In the genomic region with DNA sequence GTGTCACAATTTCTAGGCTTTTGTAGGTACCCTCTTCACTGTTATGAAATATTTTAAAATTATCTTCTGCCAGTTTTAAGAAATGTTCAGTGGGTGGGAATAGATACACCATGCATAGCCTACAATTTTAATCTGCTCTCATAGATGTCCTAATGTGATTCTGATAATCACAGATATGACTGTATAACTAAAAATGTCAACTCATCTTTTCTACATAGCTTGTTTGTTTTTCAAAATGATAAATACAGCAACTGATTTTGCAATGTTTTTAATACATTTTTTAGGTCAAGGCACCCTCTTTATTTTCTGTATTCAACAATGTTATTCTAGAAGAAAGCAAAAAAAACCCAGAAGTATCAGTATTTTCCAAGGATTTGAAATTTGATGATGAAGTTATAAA, we compare ENCODE assay signal across 32 cellular contexts.
DNase-seq lines count a peak whose midpoint lies in the region; ATAC-seq, FAIRE-seq and TF ChIP-seq lines count a peak whose summit lies in the region.
"Had no signal": no experiment of that assay in that cellular context is flagged by ENCODE, and none has a peak within 500 bp of the region (broad histone marks: within the 10 kb centered on the region; RNA-seq: fewer than 3 reads in every experiment).

No MANE protein-coding gene starts in this region.

- TF ChIP-seq RAD21 in HepG2 (CRISPR knock-in tag; IDR thresholded peaks at IDR 0.05) (no peak), A549 (conservative IDR thresholded peaks at IDR 0.05 in 1 of 2, IDR thresholded peaks at IDR 0.05 in 1 of 2) (no peak), K562 (CRISPR knock-in tag; conservative IDR thresholded peaks at IDR 0.05 in 1 of 2, IDR thresholded peaks at IDR 0.05 in 1 of 2) (no peak)

- no peaks in the 10 kb centered on the region for H3K4me1 ChIP-seq in HepG2 (ENCODE audit: insufficient read depth, low read length)
- no peaks in the 10 kb centered on the region for H3K4me1 ChIP-seq in right lobe of liver
- H3K4me1 ChIP-seq in A549 = no peaks in the 10 kb centered on the region
- no peaks in the 10 kb centered on the region for H3K4me1 ChIP-seq in K562 (replicated peaks in 1 of 2; ENCODE audit: control insufficient read depth in 2 of 2, insufficient read depth in 2 of 2, low read length in 2 of 2)
- H3K4me1 ChIP-seq: BE2C; BLaER1; BLaER1 treated with 17β-estradiol and CSF1 and Interleukin-3, amounts not matched to agents 10 nM and 100 nM; Caco-2 had no signal

- ATAC-seq in HepG2 (no peak), right lobe of liver (no peak), A549 (no peak), K562 (no peak)
- ATAC-seq: CD8-positive, alpha-beta T cell had no signal

- H3K9me3 ChIP-seq in HepG2 (ENCODE audit: low read length) = no peaks in the 10 kb centered on the region
- no peaks in the 10 kb centered on the region for H3K9me3 ChIP-seq in right lobe of liver
- no peaks in the 10 kb centered on the region for H3K9me3 ChIP-seq in A549
- no peaks in the 10 kb centered on the region for H3K9me3 ChIP-seq in K562 (replicated peaks; ENCODE audit: control insufficient read depth, insufficient read depth, low read depth, low read length)
- H3K9me3 ChIP-seq: BE2C; BLaER1; BLaER1 treated with 17β-estradiol and CSF1 and Interleukin-3, amounts not matched to agents 10 nM and 100 nM; Caco-2 had no signal

- POLR2A ChIA-PET in HepG2 (lab: Yijun Ruan, JAX) = no interaction called here
- POLR2A ChIA-PET in A549 (lab: Yijun Ruan, JAX) = no interaction called here
- POLR2A ChIA-PET in K562 (lab: Yijun Ruan, JAX) = interaction anchor here (0.9 kb wide), 1 partner anchor 43 kb away, joined by 3 read pairs; no protein-coding TSS in a partner anchor

- H3K27ac ChIP-seq in HepG2 (ENCODE audit: extremely low read length, insufficient read depth, low read length) (no peak overlapping the region), right lobe of liver (no peak overlapping the region), A549 (no peak overlapping the region), K562 (ENCODE audit: extremely low read depth, low read depth, low read length) (no peak overlapping the region), substantia nigra (ENCODE audit: low read depth, low read length, poor library complexity, severe bottlenecking) (no peak overlapping the region)
- H3K27ac ChIP-seq: 22Rv1; BLaER1; BLaER1 treated with 17β-estradiol and CSF1 and Interleukin-3, amounts not matched to agents 10 nM and 100 nM; C4-2B had no signal

- H3K4me3 ChIP-seq in HepG2 (replicated peaks in 1 of 3; ENCODE audit: insufficient read depth in 1 of 3, low read depth in 2 of 3, low read length in 3 of 3) (no peak overlapping the region), right lobe of liver (no peak overlapping the region), A549 (no peak overlapping the region), K562 (no peak overlapping the region)
- H3K4me3 ChIP-seq: BLaER1; BLaER1 treated with 17β-estradiol and CSF1 and Interleukin-3, amounts not matched to agents 10 nM and 100 nM had no signal

- intact Hi-C loops in HepG2 (cut with micrococcal nuclease; ENCODE audit: unreplicated experiment) (no loop called here), right lobe of liver (cut with DNase I) (no loop called here), K562 (cut with micrococcal nuclease) (no loop called here)

- in situ Hi-C loops in HepG2 (cut with HindIII; ENCODE audit: extremely low pct_ligation_motif_present, low pct_unique_long_range_greater_than_20kb) (no loop called here), K562 (cut with MboI) (no loop called here)

- H3K4me2 ChIP-seq in HepG2 (ENCODE audit: low read depth, low read length) (no peak overlapping the region), A549 (no peak overlapping the region), K562 (ENCODE audit: insufficient read depth, low read length) (no peak overlapping the region)
- H3K4me2 ChIP-seq: BLaER1; BLaER1 treated with 17β-estradiol and CSF1 and Interleukin-3, amounts not matched to agents 10 nM and 100 nM had no signal

- TF ChIP-seq EP300 in HepG2 (IDR thresholded peaks at IDR 0.05; ENCODE audit: low read depth in 2 of 2, low read length in 2 of 2) (no peak), HepG2 (CRISPR knock-in tag; IDR thresholded peaks at IDR 0.05; ENCODE audit: borderline replicate concordance) (no peak), A549 (IDR thresholded peaks at IDR 0.05) (no peak), K562 (IDR thresholded peaks at IDR 0.05; ENCODE audit: low read length) (no peak)

- no peak for TF ChIP-seq POLR2A in HepG2 (IDR thresholded peaks at IDR 0.05; ENCODE audit: insufficient read depth in 1 of 2, low read depth in 2 of 2, low read length in 2 of 2)
- TF ChIP-seq POLR2A in right lobe of liver (IDR thresholded peaks at IDR 0.05) = no peak
- TF ChIP-seq POLR2A in A549 (IDR thresholded peaks at IDR 0.05; ENCODE audit: low read length) = no peak
- no peak for TF ChIP-seq POLR2A in K562 (conservative IDR thresholded peaks at IDR 0.05)

- no peaks in the 10 kb centered on the region for H3K36me3 ChIP-seq in HepG2 (replicated peaks in 1 of 2; ENCODE audit: control insufficient read depth in 1 of 2, insufficient read depth in 2 of 2, low read length in 2 of 2)
- H3K36me3 ChIP-seq in right lobe of liver = no peaks in the 10 kb centered on the region
- no peaks in the 10 kb centered on the region for H3K36me3 ChIP-seq in K562 (ENCODE audit: control insufficient read depth, insufficient read depth, low read length)
- H3K36me3 ChIP-seq: BE2C; BLaER1; BLaER1 treated with 17β-estradiol and CSF1 and Interleukin-3, amounts not matched to agents 10 nM and 100 nM had no signal

- no TSS peak for BruUV-seq in HepG2 (replicated peaks; lab: Mats Ljungman, UMichigan)
- BruUV-seq in K562 (replicated peaks; lab: Mats Ljungman, UMichigan) = no TSS peak

- TF ChIP-seq CTCF in HepG2 (CRISPR knock-in tag; IDR thresholded peaks at IDR 0.05) = no peak
- no peak for TF ChIP-seq CTCF in right lobe of liver (IDR thresholded peaks at IDR 0.05)
- TF ChIP-seq CTCF in A549 (IDR thresholded peaks at IDR 0.05) = no peak
- TF ChIP-seq CTCF in K562 (IDR thresholded peaks at IDR 0.05 in 2 of 3, conservative IDR thresholded peaks at IDR 0.05 in 1 of 3; ENCODE audit: insufficient read depth in 2 of 3, low read depth in 1 of 3, low read length in 3 of 3) = no peak

- H3K9ac ChIP-seq in HepG2 (ENCODE audit: insufficient read depth, low read depth, low read length) = no peak overlapping the region
- H3K9ac ChIP-seq in K562 (ENCODE audit: insufficient read depth in 1 of 2, low read depth in 2 of 2, low read length in 2 of 2) = no peak overlapping the region
- H3K9ac ChIP-seq: BLaER1; BLaER1 treated with 17β-estradiol and CSF1 and Interleukin-3, amounts not matched to agents 10 nM and 100 nM had no signal

- no peaks in the 10 kb centered on the region for H4K20me1 ChIP-seq in HepG2 (ENCODE audit: insufficient read depth, low read length)
- H4K20me1 ChIP-seq in K562 (replicated peaks; ENCODE audit: control insufficient read depth, insufficient read depth, low read length) = no peaks in the 10 kb centered on the region
- H4K20me1 ChIP-seq: BLaER1; BLaER1 treated with 17β-estradiol and CSF1 and Interleukin-3, amounts not matched to agents 10 nM and 100 nM had no signal

- FAIRE-seq in HepG2 (lab: Jason Lieb, UNC) (no peak), A549 (lab: Jason Lieb, UNC) (no peak), K562 (lab: Jason Lieb, UNC) (no peak)
- FAIRE-seq: A204.1, D721Med had no signal

- CTCF ChIA-PET in HepG2 (lab: Yijun Ruan, JAX; ENCODE audit: low intra/inter-chr PET ratio, low total read pairs) = no interaction called here
- CTCF ChIA-PET in A549 (lab: Yijun Ruan, JAX) = interaction anchor here (1.7 to 3.6 kb wide), 2 partner anchors 17 to 202 kb away, joined by 4 to 15 read pairs; no protein-coding TSS in a partner anchor
- CTCF ChIA-PET in K562 (lab: Yijun Ruan, JAX; ENCODE audit: low intra/inter-chr PET ratio) = no interaction called here

- no peaks in the 10 kb centered on the region; a peak in 1 of 5 replicates for H3K27me3 ChIP-seq in HepG2 (ENCODE audit: control insufficient read depth in 1 of 2, insufficient read depth in 2 of 2, low read length in 2 of 2)
- no peaks in the 10 kb centered on the region for H3K27me3 ChIP-seq in right lobe of liver
- H3K27me3 ChIP-seq in K562 (ENCODE audit: control insufficient read depth in 2 of 2, insufficient read depth in 2 of 2, low read length in 2 of 2) = no peaks in the 10 kb centered on the region
- H3K27me3 ChIP-seq: BLaER1; BLaER1 treated with 17β-estradiol and CSF1 and Interleukin-3, amounts not matched to agents 10 nM and 100 nM had no signal

- H3K79me2 ChIP-seq in HepG2 (ENCODE audit: insufficient read depth, low read length) (no peaks in the 10 kb centered on the region), K562 (ENCODE audit: control insufficient read depth, insufficient read depth, low read length) (no peaks in the 10 kb centered on the region)

- DNase-seq in HepG2 (ENCODE audit: low spot score) = no peak
- DNase-seq in right lobe of liver = no peak
- DNase-seq in A549 (ENCODE audit: low read depth in 1 of 2, low spot score in 1 of 2) = no peak
- no peak for DNase-seq in K562 (ENCODE audit: extremely low read depth in 1 of 4, low spot score in 3 of 4)
- DNase-seq in substantia nigra (lab: John Stamatoyannopoulos, UW) = no peak
- DNase-seq in central memory CD4-positive, alpha-beta T cell = no peak
- DNase-seq: 8988T; ACHN; AML-193; BE2C; C1 segment of cervical spinal cord; Caco-2; Calu3; CD4-positive, alpha-beta memory T cell; CD4-positive, alpha-beta T cell; CD4-positive, CD25-positive, alpha-beta regulatory T cell; CD8-positive, alpha-beta memory T cell; CD8-positive, alpha-beta T cell; COR-L47; DMS 273 treated with DMSO at 0.1 percent for 48 hours; DMS153; DMS53; DMS79; DMS79 treated with DMSO at 0.1 percent for 48 hours; DND-41; EL had no signal

- H3K9me1 ChIP-seq in K562 (ENCODE audit: control insufficient read depth, insufficient read depth, low read length) = no peaks in the 10 kb centered on the region

- H2AFZ ChIP-seq in HepG2 (ENCODE audit: low read length) (no peak overlapping the region), K562 (ENCODE audit: low read depth, low read length) (no peak overlapping the region)

TF ChIP-seq in A549, 52 proteins besides CTCF, POLR2A, EP300 and RAD21 (continues in another document):
- no peak for TF ChIP-seq CBX2 (IDR thresholded peaks at IDR 0.05; ENCODE audit: borderline replicate concordance, low read depth)

TF ChIP-seq in K562, 482 proteins besides CTCF, POLR2A, EP300 and RAD21:
- TF ChIP-seq ZNF316 (IDR thresholded peaks at IDR 0.05) = peak; percentile 56
- TF ChIP-seq SUPT5H (IDR thresholded peaks at IDR 0.05) = no peak
